In genomic region chr1:43979261-43979527, GRCh38 we compare ENCODE assay signal across 7 cellular contexts. TPM values are rescaled to one million over a fixed set of nuclear protein-coding genes. Genes with fewer than 3 reads are reported as not detected.
A peak's percentile ranks its signal among the peaks of the same experiment; 100 is the strongest.
DNase-seq lines count a peak whose midpoint lies in the region; ATAC-seq and TF ChIP-seq lines count a peak whose summit lies in the region.
"Had no signal": no experiment of that assay in that cellular context is flagged by ENCODE, and none has a peak within 500 bp of the region (broad histone marks: within the 10 kb centered on the region; RNA-seq: fewer than 3 reads in every experiment).

No MANE protein-coding gene starts in this region.

- H3K27ac ChIP-seq in coronary artery (peak overlapping the region in 1 of 2 donors; percentile 82), sigmoid colon (peak overlapping the region; percentile 57 to 77 (median 74))

- intact Hi-C loops in sigmoid colon (cut with DNase I) = no loop called here

- no peak for TF ChIP-seq POLR2A in sigmoid colon (IDR thresholded peaks at IDR 0.05)

- DNase-seq in H7 = no peak
- no peak for DNase-seq in coronary artery (ENCODE audit: low spot score)
- DNase-seq in sigmoid colon = no peak
- DNase-seq in DMS53 treated with DMSO at 0.1 percent for 48 hours (lab: John Stamatoyannopoulos, UW; ENCODE audit: unreplicated experiment) = no peak
- DNase-seq in activated CD8-positive, alpha-beta memory T cell treated with anti-CD3 and anti-CD28 coated beads for 24 hours = no peak
- DNase-seq in stimulated activated naive CD8-positive, alpha-beta T cell treated with anti-CD3 and anti-CD28 coated beads, Interleukin-15, Interleukin-2, amounts not matched to agents 100 U/mL and 50 U/mL, for 24 hours = no peak
- DNase-seq: kidney glomerular epithelial cell had no signal

- no peaks in the 10 kb centered on the region for H3K27me3 ChIP-seq in H7 (ENCODE audit: control insufficient read depth, insufficient read depth, low read length)
- no peaks in the 10 kb centered on the region for H3K27me3 ChIP-seq in sigmoid colon

- TF ChIP-seq CTCF in coronary artery (IDR thresholded peaks at IDR 0.05) (no peak), sigmoid colon (IDR thresholded peaks at IDR 0.05) (no peak)

- H3K4me3 ChIP-seq in H7 (ENCODE audit: insufficient read depth, low read depth, low read length) = peak overlapping the region; percentile 76
- peak overlapping the region; percentile 89 for H3K4me3 ChIP-seq in coronary artery
- peak overlapping the region; percentile 73 to 92 (median 84) for H3K4me3 ChIP-seq in sigmoid colon

- no peak for ATAC-seq in stimulated activated naive CD8-positive, alpha-beta T cell treated with anti-CD3 and anti-CD28 coated beads, Interleukin-15, Interleukin-2, amounts not matched to agents 100 U/mL and 50 U/mL, for 24 hours

- H3K9me3 ChIP-seq in sigmoid colon = no peaks in the 10 kb centered on the region

- 0% methylated on average over 45 of the region's 45 CpGs for WGBS in sigmoid colon, 2 donors

- peaks cover 0 to 57% (median 50%) of the 10 kb centered on the region in 4 donors for H3K4me1 ChIP-seq in sigmoid colon

- TF ChIP-seq EP300 in sigmoid colon (IDR thresholded peaks at IDR 0.05) = no peak

- peaks cover 16% of the 10 kb centered on the region for H3K36me3 ChIP-seq in H7 (replicated peaks; ENCODE audit: control insufficient read depth, insufficient read depth, low read length)
- peaks cover 0 to 23% (median 11%) of the 10 kb centered on the region in 4 donors for H3K36me3 ChIP-seq in sigmoid colon

RNA-seq across cellular contexts. Expression of gene B4GALT2, which starts 0.2 kb away (rescaled TPM):
- total RNA-seq in H7 (2014; rRNA removed; shearing (Covaris generic)) = 207 and 217 TPM in 2 replicates
- total RNA-seq in sigmoid colon = 10 to 100 TPM; 30.1 to 55.9 (median 51.1) TPM
- 10 to 100 TPM; 14.8 to 32.0 (median 26.4) TPM for polyA plus RNA-seq in sigmoid colon

RNA-seq across cellular contexts. Expression of gene ATP6V0B, which starts 4.4 kb away (rescaled TPM):
- total RNA-seq in H7 (2014; rRNA removed; shearing (Covaris generic)) = 196 and 237 TPM in 2 replicates
- 100 to 1,000 TPM in 3 of 4 donors, 10 to 100 TPM in 1; 67.9 to 152 (median 128) TPM for total RNA-seq in sigmoid colon
- polyA plus RNA-seq in sigmoid colon = 100 to 1,000 TPM; 108 to 286 (median 129) TPM

RNA-seq across cellular contexts. Expression of gene DPH2, which starts 9.4 kb away (rescaled TPM):
- total RNA-seq in H7 (2014; rRNA removed; shearing (Covaris generic)) = 75.4 and 83.4 TPM in 2 replicates
- total RNA-seq in sigmoid colon = 10 to 100 TPM; 10.7 to 37.2 (median 12.8) TPM
- 10 to 100 TPM; 10.8 to 31.3 (median 11.3) TPM for polyA plus RNA-seq in sigmoid colon

RNA-seq across cellular contexts. Expression of gene CCDC24, which starts 12.2 kb away (rescaled TPM):
- 10.5 and 19.8 TPM in 2 replicates for total RNA-seq in H7 (2014; rRNA removed; shearing (Covaris generic))
- total RNA-seq in sigmoid colon = 1 to 10 TPM; 2.7 to 6.6 (median 3.9) TPM
- 10 to 100 TPM; 16.7 to 19.2 (median 19.2) TPM for polyA plus RNA-seq in sigmoid colon

RNA-seq across cellular contexts. Expression of gene IPO13, which starts 32.4 kb away (rescaled TPM):
- 29.2 and 34.2 TPM in 2 replicates for total RNA-seq in H7 (2014; rRNA removed; shearing (Covaris generic))
- total RNA-seq in sigmoid colon = 10 to 100 TPM; 16.1 to 27.1 (median 22.3) TPM
- polyA plus RNA-seq in sigmoid colon = 10 to 100 TPM in 2 of 3 donors, 1 to 10 TPM in 1; 9.6 to 15.5 (median 10.4) TPM
